ENCODE assay signal across 7 cellular contexts in the genomic region with DNA sequence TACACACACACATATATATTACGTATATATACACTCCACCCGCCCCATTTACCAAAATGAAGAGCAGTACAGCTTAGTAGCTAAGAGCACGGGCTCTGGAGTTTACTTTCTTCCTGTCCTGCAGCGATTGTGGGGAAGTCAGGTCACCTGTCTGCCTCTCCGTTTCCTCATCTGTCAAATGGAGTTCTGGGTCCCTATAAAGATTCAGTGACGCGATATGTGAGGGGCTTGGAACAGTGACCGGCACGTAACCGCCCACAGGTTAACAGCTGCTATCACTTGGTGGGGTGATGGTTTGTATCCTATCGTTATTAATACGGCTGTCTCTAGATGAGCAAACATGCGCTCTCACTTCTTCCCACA. TPM values are rescaled to one million over a fixed set of nuclear protein-coding genes. Genes with fewer than 3 reads are reported as not detected.
DNase-seq lines count a peak whose midpoint lies in the region; ATAC-seq, FAIRE-seq and TF ChIP-seq lines count a peak whose summit lies in the region.

No MANE protein-coding gene starts in this region.

- H4K5ac ChIP-seq in IMR-90 (ENCODE audit: low read depth, low read length): peak overlapping the region; percentile 32

- H3K27me3 Mint-ChIP-seq in activated CD4-positive, alpha-beta T cell treated with anti-CD3 and anti-CD28 coated beads for 36 hours: no peaks in the 10 kb centered on the region

- H3K9ac ChIP-seq in IMR-90 (ENCODE audit: low read depth, low read length) (peak overlapping the region; percentile 79), fibroblast of lung (ENCODE audit: insufficient read depth, low read length) (peak overlapping the region; percentile 83)

- peaks cover 7% of the 10 kb centered on the region for H3K36me3 Mint-ChIP-seq in activated CD4-positive, alpha-beta T cell treated with anti-CD3 and anti-CD28 coated beads for 36 hours (ENCODE audit: low read depth)

- no peak for TF ChIP-seq POLR2A in IMR-90 (IDR thresholded peaks at IDR 0.05; ENCODE audit: low read depth, low read length)

- H3K4me1 Mint-ChIP-seq in activated CD4-positive, alpha-beta T cell treated with anti-CD3 and anti-CD28 coated beads for 36 hours: peaks cover 52% of the 10 kb centered on the region

- CTCF ChIA-PET in IMR-90 (lab: Yijun Ruan, JAX): interaction anchor here (0.9 to 1.1 kb wide), 2 partner anchors 14 to 1505 kb away, joined by 3 read pairs; no protein-coding TSS in a partner anchor
- CTCF ChIA-PET in activated CD4-positive, alpha-beta T cell treated with anti-CD3 and anti-CD28 coated beads for 36 hours (lab: Charles Lee): interaction anchor here (0.9 to 3.6 kb wide), 7 partner anchors 11 to 382 kb away, joined by 3 to 13 read pairs (median 5); no protein-coding TSS in a partner anchor

- H3K4me2 ChIP-seq in IMR-90 (ENCODE audit: low read depth, low read length) (peak overlapping the region; percentile 85), fibroblast of lung (ENCODE audit: extremely low read depth, insufficient read depth, low read length) (peak overlapping the region; percentile 88)

- H3K36me3 ChIP-seq in IMR-90 (ENCODE audit: control insufficient read depth, insufficient read depth, low read length) (peaks cover 1% of the 10 kb centered on the region; the same call in 1 of the 2 replicates), fibroblast of lung (ENCODE audit: control insufficient read depth, insufficient read depth, low read length) (no peaks in the 10 kb centered on the region), neutrophil (peaks cover 4% of the 10 kb centered on the region)

- BruUV-seq in IMR-90 (replicated peaks; lab: Mats Ljungman, UMichigan): TSS peak; percentile 71

- H3K4ac ChIP-seq in IMR-90 (ENCODE audit: low read depth, low read length): peak overlapping the region; percentile 84

- peak overlapping the region; percentile 82 for H3K14ac ChIP-seq in IMR-90 (replicated peaks; ENCODE audit: low read depth, low read length)

- peaks cover 19 to 42% of the 10 kb centered on the region in 2 experiments for H3K79me1 ChIP-seq in IMR-90 (ENCODE audit: low read depth in 1 of 2, low read length in 2 of 2)

- H3K79me2 ChIP-seq in fibroblast of lung (ENCODE audit: control insufficient read depth, insufficient read depth, low read length): peaks cover 25% of the 10 kb centered on the region

- peak overlapping the region; percentile 100 for H3K4me3 Mint-ChIP-seq in activated CD4-positive, alpha-beta T cell treated with anti-CD3 and anti-CD28 coated beads for 36 hours

- H2AFZ ChIP-seq in IMR-90 (replicated peaks; ENCODE audit: low read length, poor library complexity) (peak overlapping the region; percentile 98), fibroblast of lung (ENCODE audit: low read length) (peak overlapping the region; percentile 98)

- ATAC-seq in GM18498 (IDR thresholded peaks at IDR 0.05; ENCODE audit: unreplicated experiment) (peak; percentile 49), GM21619 (IDR thresholded peaks at IDR 0.05; ENCODE audit: unreplicated experiment) (peak; percentile 41), IMR-90 (ENCODE audit: low read depth) (peak; percentile 56)
- peak; percentile 50 for ATAC-seq in activated CD4-positive, alpha-beta T cell treated with anti-CD3 and anti-CD28 coated beads for 36 hours

- peak overlapping the region; percentile 64 for H4K91ac ChIP-seq in IMR-90 (ENCODE audit: insufficient read depth, low read depth, low read length)

- TF ChIP-seq RAD21 in IMR-90 (IDR thresholded peaks at IDR 0.05; ENCODE audit: low read length): no peak

- H3K4me3 ChIP-seq in IMR-90 (ENCODE audit: insufficient read depth, low read depth, low read length) (peak overlapping the region; percentile 59), fibroblast of lung (replicated peaks in 1 of 4; ENCODE audit: control extremely low read depth in 1 of 4, insufficient read depth in 1 of 4, low read depth in 3 of 4, low read length in 4 of 4) (peak overlapping the region; percentile 53 to 93 (median 74)), neutrophil (ENCODE audit: low read depth in 1 of 2, low read length in 1 of 2) (peak overlapping the region; percentile 76 to 89)

- TF ChIP-seq CTCF in IMR-90 (conservative IDR thresholded peaks at IDR 0.05; ENCODE audit: low read depth, low read length) (no peak), fibroblast of lung (conservative IDR thresholded peaks at IDR 0.05 in 1 of 2, IDR thresholded peaks at IDR 0.05 in 1 of 2; ENCODE audit: low read depth in 1 of 2, low read length in 2 of 2) (no peak), neutrophil (IDR thresholded peaks at IDR 0.05) (no peak)

- H3K27ac Mint-ChIP-seq in activated CD4-positive, alpha-beta T cell treated with anti-CD3 and anti-CD28 coated beads for 36 hours: peak overlapping the region; percentile 92

- WGBS in IMR-90 (ENCODE audit: extremely low coverage in 2 of 2, insufficient read length in 1 of 2), 2 experiments: no CpG with 5 or more reads among the region's 13 CpGs

- H3K27me3 ChIP-seq in IMR-90 (ENCODE audit: control insufficient read depth, insufficient read depth, low read length) (no peaks in the 10 kb centered on the region), fibroblast of lung (ENCODE audit: control insufficient read depth, insufficient read depth, low read length) (no peaks in the 10 kb centered on the region), neutrophil (no peaks in the 10 kb centered on the region)

- H3K4me1 ChIP-seq in IMR-90 (ENCODE audit: control insufficient read depth, insufficient read depth, low read length) (no peaks in the 10 kb centered on the region), fibroblast of lung (ENCODE audit: control insufficient read depth, extremely low read depth, insufficient read depth, low read length) (peaks cover 2% of the 10 kb centered on the region), neutrophil (ENCODE audit: control insufficient read depth in 1 of 2, insufficient read depth in 1 of 2, low read depth in 1 of 2, low read length in 1 of 2) (peaks cover 49 to 51% of the 10 kb centered on the region in 2 experiments)

- in situ Hi-C loops in IMR-90 (cut with MboI; ENCODE audit: low sequenced_read_pairs): no loop called here

- H2BK20ac ChIP-seq in IMR-90 (ENCODE audit: low read depth, low read length): no peak overlapping the region

- H3K23ac ChIP-seq in IMR-90 (ENCODE audit: low read depth, low read length): peak overlapping the region; percentile 82; the same call in 1 of the 2 replicates

- peak overlapping the region; percentile 55 for H3K56ac ChIP-seq in IMR-90 (ENCODE audit: extremely low read depth, insufficient read depth, low read length)

- no peaks in the 10 kb centered on the region for H4K20me1 ChIP-seq in IMR-90 (ENCODE audit: insufficient read depth, low read length)
- no peaks in the 10 kb centered on the region for H4K20me1 ChIP-seq in fibroblast of lung (ENCODE audit: control insufficient read depth, extremely low read depth, insufficient read depth, low read length)

- dilution Hi-C loops in IMR-90 (cut with HindIII; ENCODE audit: low sequenced_read_pairs, unreplicated experiment): no loop called here

- H2AK5ac ChIP-seq in IMR-90 (ENCODE audit: low read depth, low read length): no peak overlapping the region

- no peaks in the 10 kb centered on the region for H3K9me3 ChIP-seq in IMR-90 (ENCODE audit: control insufficient read depth, insufficient read depth, low read length)
- H3K9me3 ChIP-seq in fibroblast of lung (ENCODE audit: control insufficient read depth, insufficient read depth, low read depth, low read length): no peaks in the 10 kb centered on the region
- no peaks in the 10 kb centered on the region for H3K9me3 ChIP-seq in neutrophil

- no peak for FAIRE-seq in GM19239 (lab: Jason Lieb, UNC)

- H3K27ac ChIP-seq in IMR-90 (ENCODE audit: insufficient read depth, low read length) (peak overlapping the region; percentile 54), fibroblast of lung (ENCODE audit: insufficient read depth, low read length) (peak overlapping the region; percentile 84), neutrophil (peak overlapping the region; percentile 89)

- intact Hi-C loops in IMR-90 (cut with micrococcal nuclease): loop anchor here (5.0 kb wide), 1 partner anchor 41 kb away; no protein-coding TSS in a partner anchor
- intact Hi-C loops in activated CD4-positive, alpha-beta T cell treated with anti-CD3 and anti-CD28 coated beads for 36 hours (cut with DNase I, micrococcal nuclease): loop anchor here (1.0 to 5.0 kb wide), 8 partner anchors 37 to 903 kb away; a partner anchor contains a TSS

- H2BK15ac ChIP-seq in IMR-90 (ENCODE audit: low read depth, low read length): 0 out of 3 replicates have a peak overlapping the region, but pooled peaks have one; percentile 11

- POLR2A ChIA-PET in IMR-90 (lab: Charles Lee; ENCODE audit: unreplicated experiment): interaction anchor here (1.0 to 1.1 kb wide), 2 partner anchors 9 to 13 kb away, joined by 3 to 4 read pairs; no protein-coding TSS in a partner anchor
- POLR2A ChIA-PET in activated CD4-positive, alpha-beta T cell treated with anti-CD3 and anti-CD28 coated beads for 36 hours (lab: Charles Lee): interaction anchor here (1.3 kb wide), 1 partner anchor 152 kb away, joined by 8 read pairs; a partner anchor contains a TSS

- peak overlapping the region; percentile 93 to 95 for H4K8ac ChIP-seq in IMR-90 (ENCODE audit: low read depth in 2 of 2, low read length in 2 of 2)

- H2BK120ac ChIP-seq in IMR-90 (ENCODE audit: low read depth, low read length): peak overlapping the region; percentile 50; the same call in 1 of the 2 replicates

- H2BK5ac ChIP-seq in IMR-90 (ENCODE audit: low read depth, low read length, poor library complexity, severe bottlenecking): peak overlapping the region; percentile 47

- H3K9me3 Mint-ChIP-seq in activated CD4-positive, alpha-beta T cell treated with anti-CD3 and anti-CD28 coated beads for 36 hours (ENCODE audit: low read depth): no peaks in the 10 kb centered on the region

- peak overlapping the region; percentile 79 for H2AK9ac ChIP-seq in IMR-90 (replicated peaks; ENCODE audit: low read depth, low read length, poor library complexity)

- DNase-seq in IMR-90 (no peak), fibroblast of lung (ENCODE audit: low read depth in 2 of 2) (no peak), GM19239 (ENCODE audit: insufficient read length, low spot score) (no peak)
- DNase-seq in activated CD4-positive, alpha-beta T cell treated with anti-CD3 and anti-CD28 coated beads for 36 hours: peak; percentile 56

- peak overlapping the region; percentile 27 for H3K18ac ChIP-seq in IMR-90 (ENCODE audit: low read depth, low read length)

- H3K9me1 ChIP-seq in IMR-90 (ENCODE audit: insufficient read depth, low read length): no peaks in the 10 kb centered on the region

RNA-seq across cellular contexts. Expression of a gene that starts 0.5 kb away (rescaled TPM):
- total RNA-seq in IMR-90 (2012; rRNA removed) (36.4 and 41.2 TPM in 2 replicates), fibroblast of lung (33.9 and 34.2 TPM in 2 replicates)
- polyA plus RNA-seq in IMR-90 (2012; rRNA removed) (11.4 and 13.2 TPM in 2 replicates), fibroblast of lung (23.4 and 28.0 TPM in 2 replicates)
- polyA plus RNA-seq in IMR-90 (2012; cell fraction: cytosol; rRNA removed): 3.6 and 7.3 TPM in 2 replicates
- 4.0 and 18.8 TPM in 2 replicates for polyA plus RNA-seq in IMR-90 (2012; cell fraction: nucleus; rRNA removed; ENCODE audit: low replicate concordance)
- 10 to 100 TPM; 27.9 to 28.5 TPM for total RNA-seq in activated CD4-positive, alpha-beta T cell treated with anti-CD3 and anti-CD28 coated beads for 36 hours
- 20.7 and 24.1 TPM in 2 replicates for polyA plus RNA-seq in fibroblast of lung (2012)
- polyA minus RNA-seq in fibroblast of lung (ENCODE audit: low replicate concordance): 5.9 and 8.2 TPM in 2 replicates

RNA-seq across cellular contexts. Expression of a gene that starts 0.5 kb away (rescaled TPM):
- total RNA-seq in IMR-90 (2012; rRNA removed) (67.0 and 80.5 TPM in 2 replicates), fibroblast of lung (63.3 and 65.2 TPM in 2 replicates)
- polyA plus RNA-seq in IMR-90 (2012; rRNA removed) (12.6 and 15.2 TPM in 2 replicates), fibroblast of lung (37.7 and 62.2 TPM in 2 replicates)
- polyA plus RNA-seq in IMR-90 (2012; cell fraction: cytosol; rRNA removed): 2.0 and 2.9 TPM in 2 replicates
- 1.2 and 10.2 TPM in 2 replicates for polyA plus RNA-seq in IMR-90 (2012; cell fraction: nucleus; rRNA removed; ENCODE audit: low replicate concordance)
- total RNA-seq in activated CD4-positive, alpha-beta T cell treated with anti-CD3 and anti-CD28 coated beads for 36 hours: 10 to 100 TPM; 13.2 to 13.5 TPM
- 13.7 and 26.0 TPM in 2 replicates for polyA plus RNA-seq in fibroblast of lung (2012)
- polyA minus RNA-seq in fibroblast of lung (ENCODE audit: low replicate concordance): 6.3 and 26.6 TPM in 2 replicates
